30 cellular contexts compared by ENCODE assay signal in the genomic region with DNA sequence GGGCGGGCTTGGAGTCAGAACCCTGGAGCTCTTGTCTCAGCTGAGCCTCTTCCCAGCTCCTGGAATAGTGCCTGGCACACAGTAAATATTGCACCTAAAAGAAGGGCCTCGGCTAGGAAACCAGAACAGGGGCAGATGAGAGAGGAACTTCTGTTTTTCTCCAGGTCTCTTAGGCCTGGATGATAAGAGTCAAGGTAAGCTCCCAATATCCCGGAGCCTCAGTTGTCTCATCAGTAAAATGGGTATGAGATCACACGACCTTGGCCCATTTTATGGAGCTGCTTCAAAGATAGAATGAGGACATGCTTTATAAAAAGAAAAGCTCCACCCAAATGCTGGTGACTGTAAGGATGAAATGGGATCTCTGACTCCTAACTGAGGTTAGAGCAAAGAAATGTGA.
"Had no signal": no experiment of that assay in that cellular context is flagged by ENCODE, and none has a peak within 500 bp of the region (broad histone marks: within the 10 kb centered on the region; RNA-seq: fewer than 3 reads in every experiment).

No MANE protein-coding gene starts in this region.

- H3K27me3 Mint-ChIP-seq: activated B cell treated with CpG ODN at 0.5 μM for 24 hours; activated CD8-positive, alpha-beta T cell treated with anti-CD3 and anti-CD28 coated beads for 36 hours; activated naive CD8-positive, alpha-beta T cell; natural killer cell treated with Interleukin-12 subunit alpha and Interleukin-12 subunit beta and Interleukin-15 and Interleukin-18, amount 100 ng/mL, for 72 hours; T-cell had no signal

- ATAC-seq: activated CD8-positive, alpha-beta T cell treated with anti-CD3 and anti-CD28 coated beads for 36 hours; body of pancreas; foreskin keratinocyte; left lobe of liver; natural killer cell treated with Interleukin-12 subunit alpha and Interleukin-12 subunit beta and Interleukin-15 and Interleukin-18, amount 100 ng/mL, for 72 hours; T-cell had no signal

- H3K27ac ChIP-seq: body of pancreas, cardiac muscle cell, coronary artery, esophagus muscularis mucosa, foreskin keratinocyte, lower lobe of right lung, neutrophil, ovary, prostate gland, thoracic aorta had no signal

- H3K4me1 ChIP-seq: body of pancreas, foreskin keratinocyte had no signal

- H3K36me3 ChIP-seq: cardiac muscle cell, lower lobe of right lung, ovary, prostate gland, thoracic aorta had no signal

- FAIRE-seq: urothelium cell line had no signal

- H3K27me3 ChIP-seq: body of pancreas, cardiac muscle cell, esophagus muscularis mucosa, foreskin keratinocyte, heart right ventricle, neutrophil, ovary had no signal

- H3K9me3 Mint-ChIP-seq: activated B cell treated with CpG ODN at 0.5 μM for 24 hours; activated CD8-positive, alpha-beta T cell treated with anti-CD3 and anti-CD28 coated beads for 36 hours; activated T-helper 2 cell treated with anti-CD3 and anti-CD28 coated beads, Interferon-gamma antibody, Interleukin-2, Interleukin-4, amounts not matched to agents 10 μg/mL and 5 μg/mL and 100 μg/mL, durations not matched to agents 14 hours and 24 hours and 36 hours; endodermal cell; natural killer cell treated with Interleukin-12 subunit alpha and Interleukin-12 subunit beta and Interleukin-15 and Interleukin-18, amount 100 ng/mL, for 72 hours; T-cell; T-helper 2 cell treated with Interferon-gamma antibody and Interleukin-4, amounts not matched to agents 5 μg/mL and 100 μg/mL, for 36 hours had no signal

- H3K4me3 ChIP-seq: body of pancreas, cardiac muscle cell, coronary artery, esophagus muscularis mucosa, heart right ventricle, lower lobe of right lung, ovary, prostate gland, thoracic aorta had no signal

- H3K36me3 Mint-ChIP-seq: activated naive CD8-positive, alpha-beta T cell; natural killer cell treated with Interleukin-12 subunit alpha and Interleukin-12 subunit beta and Interleukin-15 and Interleukin-18, amount 100 ng/mL, for 72 hours; T-cell had no signal

- H3K4me1 Mint-ChIP-seq: activated B cell treated with CpG ODN at 0.5 μM for 24 hours, T-cell had no signal

- H3K4me3 Mint-ChIP-seq: activated B cell treated with CpG ODN at 0.5 μM for 24 hours; activated CD8-positive, alpha-beta T cell treated with anti-CD3 and anti-CD28 coated beads for 36 hours; activated naive CD8-positive, alpha-beta T cell; endodermal cell; natural killer cell treated with Interleukin-12 subunit alpha and Interleukin-12 subunit beta and Interleukin-15 and Interleukin-18, amount 100 ng/mL, for 72 hours; T-cell; T-helper 2 cell treated with Interferon-gamma antibody and Interleukin-4, amounts not matched to agents 5 μg/mL and 100 μg/mL, for 36 hours had no signal

- DNase-seq: activated B cell treated with CpG ODN at 0.5 μM for 24 hours; activated CD4-positive, alpha-beta T cell treated with anti-CD3 and anti-CD28 coated beads, Interleukin-2, amount 50 U/mL, for 1 hour; activated CD8-positive, alpha-beta T cell treated with anti-CD3 and anti-CD28 coated beads for 36 hours; activated naive CD4-positive, alpha-beta T cell; activated T-cell treated with anti-CD3 and anti-CD28 coated beads, Interleukin-2, amount 50 U/mL, for 48 hours; aorta; body of pancreas; endodermal cell; foreskin keratinocyte; heart right ventricle; lower lobe of right lung; mesenchymal stem cell; ovary; stimulated activated CD4-positive, alpha-beta T cell treated with anti-CD3 and anti-CD28 coated beads, Interleukin-15, amount 100 ng/mL, for 24 hours; stimulated activated CD4-positive, alpha-beta T cell treated with anti-CD3 and anti-CD28 coated beads, Interleukin-2, amount 100 ng/mL, for 24 hours; stimulated activated naive CD4-positive, alpha-beta T cell; T-cell; trophoblast cell had no signal

- H3K27ac Mint-ChIP-seq: activated B cell treated with CpG ODN at 0.5 μM for 24 hours; activated CD8-positive, alpha-beta T cell treated with anti-CD3 and anti-CD28 coated beads for 36 hours; activated naive CD8-positive, alpha-beta T cell; activated T-helper 2 cell treated with anti-CD3 and anti-CD28 coated beads, Interferon-gamma antibody, Interleukin-2, Interleukin-4, amounts not matched to agents 10 μg/mL and 5 μg/mL and 100 μg/mL, durations not matched to agents 14 hours and 24 hours and 36 hours; endodermal cell; natural killer cell treated with Interleukin-12 subunit alpha and Interleukin-12 subunit beta and Interleukin-15 and Interleukin-18, amount 100 ng/mL, for 72 hours; T-cell; T-helper 2 cell treated with Interferon-gamma antibody and Interleukin-4, amounts not matched to agents 5 μg/mL and 100 μg/mL, for 36 hours had no signal

- H3K9me3 ChIP-seq: body of pancreas, esophagus muscularis mucosa, heart right ventricle, lower lobe of right lung, neutrophil, ovary, prostate gland, thoracic aorta had no signal
